ENCODE assay signal across 16 cellular contexts in genomic region chr6:142395266-142395665, GRCh38.
A peak's percentile ranks its signal among the peaks of the same experiment; 100 is the strongest.
DNase-seq lines count a peak whose midpoint lies in the region; ATAC-seq lines count a peak whose summit lies in the region.
"Had no signal": no experiment of that assay in that cellular context is flagged by ENCODE, and none has a peak within 500 bp of the region (broad histone marks: within the 10 kb centered on the region; RNA-seq: fewer than 3 reads in every experiment).

No MANE protein-coding gene starts in this region.

- peaks cover 5% of the 10 kb centered on the region for H3K79me1 ChIP-seq in trophoblast cell (ENCODE audit: low read length)

- no peaks in the 10 kb centered on the region for H3K9me3 Mint-ChIP-seq in activated CD8-positive, alpha-beta memory T cell treated with anti-CD3 and anti-CD28 coated beads, Interleukin-2, amount 10 ng/mL, durations not matched to agents 7 days and 5 days (ENCODE audit: low read depth)
- H3K9me3 Mint-ChIP-seq: T-helper 1 cell treated with Interleukin-12 subunit alpha and Interleukin-12 subunit beta and Interleukin-4 antibody, amounts not matched to agents 30 μg/mL and 1 μg/mL, for 36 hours had no signal

- H3K4me3 ChIP-seq in SK-N-MC (no peak overlapping the region), trophoblast cell (ENCODE audit: low read depth, low read length) (no peak overlapping the region)
- H3K4me3 ChIP-seq: A549, heart right ventricle, tibial nerve had no signal

- no peaks in the 10 kb centered on the region for H3K4me1 ChIP-seq in trophoblast cell (ENCODE audit: control insufficient read depth in 1 of 2, insufficient read depth in 2 of 2, low read length in 2 of 2)
- H3K4me1 ChIP-seq: A549, heart right ventricle, tibial nerve had no signal

- WGBS in trophoblast cell (ENCODE audit: extremely low coverage, insufficient coverage, insufficient read length): no CpG with 5 or more reads among the region's 3 CpGs

- no peak overlapping the region for H3K4me2 ChIP-seq in trophoblast cell (ENCODE audit: low read length)
- H3K4me2 ChIP-seq: A549 had no signal

- H3K4me1 Mint-ChIP-seq in activated CD8-positive, alpha-beta memory T cell treated with anti-CD3 and anti-CD28 coated beads, Interleukin-2, amount 10 ng/mL, durations not matched to agents 7 days and 5 days: peaks cover 13% of the 10 kb centered on the region

- ATAC-seq in activated CD8-positive, alpha-beta memory T cell treated with anti-CD3 and anti-CD28 coated beads, Interleukin-2, amount 10 ng/mL, durations not matched to agents 7 days and 5 days: peak; percentile 10
- ATAC-seq in HG02884 (IDR thresholded peaks at IDR 0.05; ENCODE audit: unreplicated experiment) (peak; percentile 2), HG02571 (IDR thresholded peaks at IDR 0.05; ENCODE audit: unreplicated experiment) (no peak), HG03045 (IDR thresholded peaks at IDR 0.05; ENCODE audit: unreplicated experiment) (no peak), HG03025 (IDR thresholded peaks at IDR 0.05; ENCODE audit: low FRiP score, unreplicated experiment) (no peak)
- ATAC-seq: A549, heart right ventricle had no signal

- peak overlapping the region; percentile 51 for H2BK120ac ChIP-seq in trophoblast cell (ENCODE audit: insufficient read depth, low read length, poor library complexity)

- H3K79me2 ChIP-seq in trophoblast cell (ENCODE audit: control insufficient read depth, insufficient read depth, low read length, poor library complexity): no peaks in the 10 kb centered on the region

- H3K36me3 Mint-ChIP-seq in activated CD8-positive, alpha-beta memory T cell treated with anti-CD3 and anti-CD28 coated beads, Interleukin-2, amount 10 ng/mL, durations not matched to agents 7 days and 5 days: no peaks in the 10 kb centered on the region

- H2BK5ac ChIP-seq in trophoblast cell (ENCODE audit: low read depth, low read length, poor library complexity): peak overlapping the region; percentile 76

- H3K9me3 ChIP-seq in SK-N-MC (ENCODE audit: low read depth, low read length) (no peaks in the 10 kb centered on the region), trophoblast cell (ENCODE audit: insufficient read depth, low read depth, low read length) (no peaks in the 10 kb centered on the region)
- H3K9me3 ChIP-seq: A549, heart right ventricle, tibial nerve had no signal

- CTCF ChIA-PET in activated CD8-positive, alpha-beta memory T cell treated with anti-CD3 and anti-CD28 coated beads, Interleukin-2, amount 10 ng/mL, durations not matched to agents 7 days and 5 days (lab: Charles Lee): interaction anchor here (1.8 kb wide), 1 partner anchor 239 kb away, joined by 6 read pairs; no protein-coding TSS in a partner anchor

- no peak overlapping the region for H2AFZ ChIP-seq in trophoblast cell (ENCODE audit: insufficient read depth, low read length, poor library complexity)

- no peaks in the 10 kb centered on the region for H3K36me3 ChIP-seq in SK-N-MC (ENCODE audit: insufficient read depth, low read length)
- peaks cover 0 to 6% of the 10 kb centered on the region in 2 experiments for H3K36me3 ChIP-seq in trophoblast cell (ENCODE audit: control insufficient read depth in 1 of 2, insufficient read depth in 2 of 2, low read length in 2 of 2)
- H3K36me3 ChIP-seq: heart right ventricle, tibial nerve had no signal

- no peak for DNase-seq in activated CD8-positive, alpha-beta memory T cell treated with anti-CD3 and anti-CD28 coated beads, Interleukin-2, amount 10 ng/mL, durations not matched to agents 7 days and 5 days
- no peak for DNase-seq in activated CD8-positive, alpha-beta memory T cell treated with anti-CD3 and anti-CD28 coated beads, Interleukin-2, amount 50 U/mL, for 48 hours
- DNase-seq in SK-N-MC (ENCODE audit: low read depth, low spot score) (no peak), trophoblast cell (no peak)
- DNase-seq: activated CD4-positive, alpha-beta T cell treated with anti-CD3 and anti-CD28 coated beads, Interleukin-2, amount 50 U/mL, for 1 hour; heart right ventricle; NCI-H1092; NCI-H226; stimulated activated CD4-positive, alpha-beta T cell treated with anti-CD3 and anti-CD28 coated beads, Interleukin-15, amount 100 ng/mL, for 24 hours had no signal

- no peak overlapping the region for H4K12ac ChIP-seq in trophoblast cell (ENCODE audit: low read depth, low read length)

- no peak overlapping the region for H3K23ac ChIP-seq in trophoblast cell (ENCODE audit: low read length)

- H4K8ac ChIP-seq in trophoblast cell (ENCODE audit: low read depth, low read length): peak overlapping the region; percentile 47

- H3K4me3 Mint-ChIP-seq in activated CD8-positive, alpha-beta memory T cell treated with anti-CD3 and anti-CD28 coated beads, Interleukin-2, amount 10 ng/mL, durations not matched to agents 7 days and 5 days: no peak overlapping the region
- H3K4me3 Mint-ChIP-seq: T-helper 1 cell treated with Interleukin-12 subunit alpha and Interleukin-12 subunit beta and Interleukin-4 antibody, amounts not matched to agents 30 μg/mL and 1 μg/mL, for 36 hours had no signal

- H3K4ac ChIP-seq in trophoblast cell (ENCODE audit: low read depth, low read length): no peak overlapping the region

- H3K18ac ChIP-seq in trophoblast cell (ENCODE audit: low read length): no peak overlapping the region

- no peak overlapping the region for H2AK5ac ChIP-seq in trophoblast cell (ENCODE audit: low read length)

- peak overlapping the region; percentile 87 for H2BK12ac ChIP-seq in trophoblast cell (ENCODE audit: low read length)

- peak overlapping the region; percentile 73 for H4K91ac ChIP-seq in trophoblast cell (ENCODE audit: low read depth, low read length)

- H3K27ac ChIP-seq in SK-N-MC (peak overlapping the region; percentile 75), trophoblast cell (ENCODE audit: low read depth, low read length) (peak overlapping the region; percentile 28)
- H3K27ac ChIP-seq: A549, heart right ventricle, tibial nerve had no signal

- H3K27me3 ChIP-seq in trophoblast cell (ENCODE audit: insufficient read depth, low read length): no peaks in the 10 kb centered on the region
- H3K27me3 ChIP-seq: tibial nerve had no signal

- no peak overlapping the region for H3K14ac ChIP-seq in trophoblast cell (ENCODE audit: low read length)

- H3K27me3 Mint-ChIP-seq in activated CD8-positive, alpha-beta memory T cell treated with anti-CD3 and anti-CD28 coated beads, Interleukin-2, amount 10 ng/mL, durations not matched to agents 7 days and 5 days: peaks cover 54% of the 10 kb centered on the region

- no peak overlapping the region for H3K9ac ChIP-seq in SK-N-MC (ENCODE audit: insufficient read length)
- H3K9ac ChIP-seq in trophoblast cell (ENCODE audit: low read length): no peak overlapping the region

- no peak overlapping the region for H3K27ac Mint-ChIP-seq in activated CD8-positive, alpha-beta memory T cell treated with anti-CD3 and anti-CD28 coated beads, Interleukin-2, amount 10 ng/mL, durations not matched to agents 7 days and 5 days

Comparison
In these comparisons a context has a peak if more than half of its experiments do, and no peak if none do; other contexts are left out.
1. ATAC-seq: peak in activated CD8-positive, alpha-beta memory T cell treated with anti-CD3 and anti-CD28 coated beads, Interleukin-2, amount 10 ng/mL, durations not matched to agents 7 days and 5 days (single experiment) and HG02884 (single experiment); none in HG02571 (single experiment), HG03045 (single experiment) and HG03025 (single experiment).